16 cellular contexts compared by ENCODE assay signal in genomic region chr9:114847492-114848417, GRCh38. TPM values are rescaled to one million over a fixed set of nuclear protein-coding genes. Genes with fewer than 3 reads are reported as not detected.
DNase-seq lines count a peak whose midpoint lies in the region; ATAC-seq and TF ChIP-seq lines count a peak whose summit lies in the region.
"Had no signal": no experiment of that assay in that cellular context is flagged by ENCODE, and none has a peak within 500 bp of the region (broad histone marks: within the 10 kb centered on the region; RNA-seq: fewer than 3 reads in every experiment).

No MANE protein-coding gene starts in this region.

- peaks cover 26% of the 10 kb centered on the region for H3K4me1 Mint-ChIP-seq in activated CD8-positive, alpha-beta T cell treated with anti-CD3 and anti-CD28 coated beads for 36 hours (ENCODE audit: low read depth)
- peaks cover 7% of the 10 kb centered on the region for H3K4me1 Mint-ChIP-seq in activated CD8-positive, alpha-beta T cell treated with anti-CD3 and anti-CD28 coated beads, Interleukin-2, amount 10 ng/mL, durations not matched to agents 7 days and 5 days (ENCODE audit: low read depth)
- peaks cover 21% of the 10 kb centered on the region for H3K4me1 Mint-ChIP-seq in stimulated activated naive CD8-positive, alpha-beta T cell treated with anti-CD3 and anti-CD28 coated beads, Interleukin-15, amount 100 ng/mL, for 72 hours
- H3K4me1 Mint-ChIP-seq: B cell had no signal

- H3K9me3 ChIP-seq in effector memory CD4-positive, alpha-beta T cell (ENCODE audit: control insufficient read depth, low read length): no peaks in the 10 kb centered on the region

- no peak for DNase-seq in activated CD8-positive, alpha-beta T cell treated with anti-CD3 and anti-CD28 coated beads for 36 hours
- no peak for DNase-seq in activated CD8-positive, alpha-beta T cell treated with anti-CD3 and anti-CD28 coated beads, Interleukin-2, amount 10 ng/mL, durations not matched to agents 7 days and 5 days
- no peak for DNase-seq in stimulated activated naive CD8-positive, alpha-beta T cell treated with anti-CD3 and anti-CD28 coated beads, Interleukin-15, Interleukin-2, amounts not matched to agents 100 U/mL and 50 U/mL, for 24 hours
- no peak for DNase-seq in stimulated activated naive CD8-positive, alpha-beta T cell treated with anti-CD3 and anti-CD28 coated beads, Interleukin-15, amount 100 ng/mL, for 72 hours
- DNase-seq in left colon (no peak), mesenteric fat pad (ENCODE audit: low spot score) (no peak)
- no peak for DNase-seq in effector memory CD4-positive, alpha-beta T cell
- DNase-seq: 8988T; Calu3; CD8-positive, alpha-beta T cell; DMS79 treated with DMSO at 0.1 percent for 48 hours; GF-D8; HCEC 1CT had no signal

- POLR2A ChIA-PET in activated CD8-positive, alpha-beta T cell treated with anti-CD3 and anti-CD28 coated beads for 36 hours (lab: Charles Lee): interaction anchor here (0.6 kb wide), 1 partner anchor 23 kb away, joined by 3 read pairs; no protein-coding TSS in a partner anchor
- POLR2A ChIA-PET in activated CD8-positive, alpha-beta T cell treated with anti-CD3 and anti-CD28 coated beads, Interleukin-2, amount 10 ng/mL, durations not matched to agents 7 days and 5 days (lab: Charles Lee): interaction anchor here (0.9 to 1.2 kb wide), 2 partner anchors 35 to 83 kb away, joined by 3 read pairs; partner anchors contain the start of gene TNFSF8

- H3K27ac ChIP-seq in effector memory CD4-positive, alpha-beta T cell (ENCODE audit: insufficient read depth, low read length, poor library complexity, severe bottlenecking): no peak overlapping the region
- H3K27ac ChIP-seq: BLaER1 treated with 17β-estradiol and CSF1 and Interleukin-3, amounts not matched to agents 10 nM and 100 nM had no signal

- H3K9me3 Mint-ChIP-seq in activated CD8-positive, alpha-beta T cell treated with anti-CD3 and anti-CD28 coated beads for 36 hours: peaks cover 2% of the 10 kb centered on the region
- H3K9me3 Mint-ChIP-seq in activated CD8-positive, alpha-beta T cell treated with anti-CD3 and anti-CD28 coated beads, Interleukin-2, amount 10 ng/mL, durations not matched to agents 7 days and 5 days (ENCODE audit: insufficient read depth): no peaks in the 10 kb centered on the region
- H3K9me3 Mint-ChIP-seq in stimulated activated naive CD8-positive, alpha-beta T cell treated with anti-CD3 and anti-CD28 coated beads, Interleukin-15, amount 100 ng/mL, for 72 hours: peaks cover 4 to 9% of the 10 kb centered on the region in 2 donors
- H3K9me3 Mint-ChIP-seq: CD8-positive, alpha-beta T cell; GM23338 had no signal

- intact Hi-C loops in activated CD8-positive, alpha-beta T cell treated with anti-CD3 and anti-CD28 coated beads for 36 hours (cut with micrococcal nuclease): no loop called here
- intact Hi-C loops in left colon (cut with DNase I, micrococcal nuclease): no loop called here

- H3K36me3 ChIP-seq in effector memory CD4-positive, alpha-beta T cell (ENCODE audit: control insufficient read depth, insufficient read depth, low read length): no peaks in the 10 kb centered on the region
- H3K36me3 ChIP-seq: BLaER1 treated with 17β-estradiol and CSF1 and Interleukin-3, amounts not matched to agents 10 nM and 100 nM had no signal

- H3K4me3 ChIP-seq in effector memory CD4-positive, alpha-beta T cell (ENCODE audit: insufficient read depth, low read depth, low read length, poor library complexity, severe bottlenecking): no peak overlapping the region
- H3K4me3 ChIP-seq: BLaER1 treated with 17β-estradiol and CSF1 and Interleukin-3, amounts not matched to agents 10 nM and 100 nM; GM23338 had no signal

- H3K27me3 Mint-ChIP-seq in activated CD8-positive, alpha-beta T cell treated with anti-CD3 and anti-CD28 coated beads for 36 hours: no peaks in the 10 kb centered on the region
- no peaks in the 10 kb centered on the region for H3K27me3 Mint-ChIP-seq in activated CD8-positive, alpha-beta T cell treated with anti-CD3 and anti-CD28 coated beads, Interleukin-2, amount 10 ng/mL, durations not matched to agents 7 days and 5 days (ENCODE audit: low read depth)
- no peaks in the 10 kb centered on the region for H3K27me3 Mint-ChIP-seq in stimulated activated naive CD8-positive, alpha-beta T cell treated with anti-CD3 and anti-CD28 coated beads, Interleukin-15, amount 100 ng/mL, for 72 hours

- no peak for TF ChIP-seq CTCF in activated CD8-positive, alpha-beta T cell treated with anti-CD3 and anti-CD28 coated beads for 36 hours (IDR thresholded peaks at IDR 0.05)

- no peaks in the 10 kb centered on the region for H3K36me3 Mint-ChIP-seq in activated CD8-positive, alpha-beta T cell treated with anti-CD3 and anti-CD28 coated beads for 36 hours (ENCODE audit: low read depth)
- no peaks in the 10 kb centered on the region for H3K36me3 Mint-ChIP-seq in activated CD8-positive, alpha-beta T cell treated with anti-CD3 and anti-CD28 coated beads, Interleukin-2, amount 10 ng/mL, durations not matched to agents 7 days and 5 days (ENCODE audit: low read depth)
- H3K36me3 Mint-ChIP-seq: CD8-positive, alpha-beta T cell had no signal

- peak; percentile 52 for ATAC-seq in activated CD8-positive, alpha-beta T cell treated with anti-CD3 and anti-CD28 coated beads for 36 hours
- ATAC-seq in activated CD8-positive, alpha-beta T cell treated with anti-CD3 and anti-CD28 coated beads, Interleukin-2, amount 10 ng/mL, durations not matched to agents 7 days and 5 days: no peak
- ATAC-seq in stimulated activated naive CD8-positive, alpha-beta T cell treated with anti-CD3 and anti-CD28 coated beads, Interleukin-15, Interleukin-2, amounts not matched to agents 100 U/mL and 50 U/mL, for 24 hours: peak; percentile 67
- no peak for ATAC-seq in stimulated activated naive CD8-positive, alpha-beta T cell treated with anti-CD3 and anti-CD28 coated beads, Interleukin-15, amount 100 ng/mL, for 72 hours
- peak; percentile 78 for ATAC-seq in left colon
- ATAC-seq: CD8-positive, alpha-beta T cell; GM23338 had no signal

- H3K4me1 ChIP-seq in effector memory CD4-positive, alpha-beta T cell (ENCODE audit: control insufficient read depth, insufficient read depth, low read length, poor library complexity, severe bottlenecking): no peaks in the 10 kb centered on the region

- no peak overlapping the region for H3K27ac Mint-ChIP-seq in activated CD8-positive, alpha-beta T cell treated with anti-CD3 and anti-CD28 coated beads for 36 hours
- H3K27ac Mint-ChIP-seq in activated CD8-positive, alpha-beta T cell treated with anti-CD3 and anti-CD28 coated beads, Interleukin-2, amount 10 ng/mL, durations not matched to agents 7 days and 5 days: no peak overlapping the region
- H3K27ac Mint-ChIP-seq in stimulated activated naive CD8-positive, alpha-beta T cell treated with anti-CD3 and anti-CD28 coated beads, Interleukin-15, amount 100 ng/mL, for 72 hours: no peak overlapping the region
- H3K27ac Mint-ChIP-seq: B cell; CD8-positive, alpha-beta T cell; GM23338 had no signal

- no peaks in the 10 kb centered on the region for H3K27me3 ChIP-seq in effector memory CD4-positive, alpha-beta T cell (replicated peaks; ENCODE audit: control insufficient read depth, insufficient read depth, low read length, poor library complexity, severe bottlenecking)
- H3K27me3 ChIP-seq: BLaER1 treated with 17β-estradiol and CSF1 and Interleukin-3, amounts not matched to agents 10 nM and 100 nM had no signal

- CTCF ChIA-PET in activated CD8-positive, alpha-beta T cell treated with anti-CD3 and anti-CD28 coated beads for 36 hours (lab: Charles Lee): interaction anchor here (1.1 kb wide), 1 partner anchor 13 kb away, joined by 3 read pairs; no protein-coding TSS in a partner anchor
- CTCF ChIA-PET in activated CD8-positive, alpha-beta T cell treated with anti-CD3 and anti-CD28 coated beads, Interleukin-2, amount 10 ng/mL, durations not matched to agents 7 days and 5 days (lab: Charles Lee): interaction anchor here (1.2 to 1.6 kb wide), 2 partner anchors 13 to 51 kb away, joined by 3 to 4 read pairs; no protein-coding TSS in a partner anchor

- H3K4me3 Mint-ChIP-seq in activated CD8-positive, alpha-beta T cell treated with anti-CD3 and anti-CD28 coated beads for 36 hours: no peak overlapping the region
- H3K4me3 Mint-ChIP-seq in activated CD8-positive, alpha-beta T cell treated with anti-CD3 and anti-CD28 coated beads, Interleukin-2, amount 10 ng/mL, durations not matched to agents 7 days and 5 days: no peak overlapping the region
- H3K4me3 Mint-ChIP-seq in stimulated activated naive CD8-positive, alpha-beta T cell treated with anti-CD3 and anti-CD28 coated beads, Interleukin-15, amount 100 ng/mL, for 72 hours: no peak overlapping the region
- H3K4me3 Mint-ChIP-seq: B cell; CD8-positive, alpha-beta T cell; GM23338 had no signal

RNA-seq across cellular contexts. Expression of gene TNFSF15, which starts 41.9 kb away (rescaled TPM):
- total RNA-seq in activated CD8-positive, alpha-beta T cell treated with anti-CD3 and anti-CD28 coated beads for 36 hours: under 1 TPM; 0.16 to 0.23 TPM
- total RNA-seq in activated CD8-positive, alpha-beta T cell treated with anti-CD3 and anti-CD28 coated beads, Interleukin-2, amount 10 ng/mL, durations not matched to agents 7 days and 5 days: 1 to 10 TPM; 1.1 TPM
- total RNA-seq in left colon: 1 to 10 TPM in 1 of 2 donors, under 1 TPM in 1; 0.89 to 4.0 TPM
- total RNA-seq in mesenteric fat pad: 0.29 TPM
- total RNA-seq: B cell; CD8-positive, alpha-beta T cell had no signal

Comparison
In these comparisons a context has a peak if more than half of its experiments do, and no peak if none do; other contexts are left out.
1. ATAC-seq: peak in activated CD8-positive, alpha-beta T cell treated with anti-CD3 and anti-CD28 coated beads for 36 hours (single experiment), stimulated activated naive CD8-positive, alpha-beta T cell treated with anti-CD3 and anti-CD28 coated beads, Interleukin-15, Interleukin-2, amounts not matched to agents 100 U/mL and 50 U/mL, for 24 hours (single experiment) and left colon (single experiment); none in activated CD8-positive, alpha-beta T cell treated with anti-CD3 and anti-CD28 coated beads, Interleukin-2, amount 10 ng/mL, durations not matched to agents 7 days and 5 days (single experiment) and stimulated activated naive CD8-positive, alpha-beta T cell treated with anti-CD3 and anti-CD28 coated beads, Interleukin-15, amount 100 ng/mL, for 72 hours (single experiment).